In the genomic region with DNA sequence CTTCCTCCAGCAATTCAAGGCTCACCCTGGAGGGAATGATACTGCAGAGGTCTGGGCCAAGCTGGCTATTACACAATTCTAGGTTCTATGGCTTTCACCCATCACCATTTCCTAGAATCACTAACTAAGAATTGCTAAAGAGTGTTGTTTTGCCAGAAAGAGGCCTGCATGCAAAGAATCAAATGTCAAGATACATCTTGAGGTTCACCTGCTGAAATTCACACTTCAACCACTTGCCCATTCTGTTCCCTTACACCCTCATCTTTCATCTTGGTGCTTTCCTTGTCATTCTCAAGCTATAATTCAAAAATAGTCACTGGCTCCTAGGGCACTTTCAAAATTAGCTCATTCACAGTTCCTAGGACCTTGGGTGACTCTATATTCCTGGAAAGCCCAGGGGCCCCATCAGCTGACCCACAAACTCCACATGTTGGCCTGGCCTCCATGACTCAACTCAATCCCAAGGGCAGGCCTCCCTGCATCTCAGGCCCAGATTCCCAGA, we compare ENCODE assay signal across 14 cellular contexts. TPM values are rescaled to one million over a fixed set of nuclear protein-coding genes. Genes with fewer than 3 reads are reported as not detected.
DNase-seq lines count a peak whose midpoint lies in the region; ATAC-seq and TF ChIP-seq lines count a peak whose summit lies in the region.
"Had no signal": no experiment of that assay in that cellular context is flagged by ENCODE, and none has a peak within 500 bp of the region (broad histone marks: within the 10 kb centered on the region; RNA-seq: fewer than 3 reads in every experiment).

No MANE protein-coding gene starts in this region.

- no peaks in the 10 kb centered on the region for H3K36me3 Mint-ChIP-seq in activated CD8-positive, alpha-beta T cell treated with anti-CD3 and anti-CD28 coated beads for 36 hours (ENCODE audit: low read depth)
- H3K36me3 Mint-ChIP-seq in activated CD8-positive, alpha-beta T cell treated with anti-CD3 and anti-CD28 coated beads, Interleukin-2, amount 10 ng/mL, durations not matched to agents 7 days and 5 days (ENCODE audit: low read depth): no peaks in the 10 kb centered on the region
- H3K36me3 Mint-ChIP-seq in activated naive CD8-positive, alpha-beta T cell treated with anti-CD3 and anti-CD28 coated beads for 36 hours: no peaks in the 10 kb centered on the region
- no peaks in the 10 kb centered on the region for H3K36me3 Mint-ChIP-seq in stimulated activated naive CD8-positive, alpha-beta T cell treated with anti-CD3 and anti-CD28 coated beads, Interleukin-15, Interleukin-2, amounts not matched to agents 100 ng/mL and 50 ng/mL, for 24 hours (ENCODE audit: low read depth)

- H3K36me3 ChIP-seq in mucosa of descending colon (ENCODE audit: low read depth): no peaks in the 10 kb centered on the region
- H3K36me3 ChIP-seq: heart right ventricle, tibial nerve had no signal

- peak; percentile 87 for ATAC-seq in activated CD8-positive, alpha-beta T cell treated with anti-CD3 and anti-CD28 coated beads for 36 hours
- ATAC-seq in activated CD8-positive, alpha-beta T cell treated with anti-CD3 and anti-CD28 coated beads, Interleukin-2, amount 10 ng/mL, durations not matched to agents 7 days and 5 days: no peak
- ATAC-seq in left ventricle myocardium superior (peak; percentile 72), SK-N-SH treated with all-trans-retinoic acid at 6 μM for 48 hours (no peak), mucosa of descending colon (no peak)
- ATAC-seq: left colon had no signal

- DNase-seq in activated CD8-positive, alpha-beta T cell treated with anti-CD3 and anti-CD28 coated beads for 36 hours: peak; percentile 23
- no peak for DNase-seq in activated CD8-positive, alpha-beta T cell treated with anti-CD3 and anti-CD28 coated beads, Interleukin-2, amount 10 ng/mL, durations not matched to agents 7 days and 5 days
- peak; percentile 29 for DNase-seq in activated naive CD8-positive, alpha-beta T cell treated with anti-CD3 and anti-CD28 coated beads for 36 hours
- DNase-seq in left ventricle myocardium superior (peak; percentile 49), NCI-H510A (lab: John Stamatoyannopoulos, UW) (no peak), mucosa of descending colon (no peak)
- DNase-seq: activated CD4-positive, alpha-beta T cell treated with anti-CD3 and anti-CD28 coated beads for 48 hours; central memory CD4-positive, alpha-beta T cell; COR-L47; left colon had no signal

- no peak for TF ChIP-seq CTCF in activated CD8-positive, alpha-beta T cell treated with anti-CD3 and anti-CD28 coated beads for 36 hours (IDR thresholded peaks at IDR 0.05)
- no peak for TF ChIP-seq CTCF in mucosa of descending colon (IDR thresholded peaks at IDR 0.05)

- intact Hi-C loops in activated CD8-positive, alpha-beta T cell treated with anti-CD3 and anti-CD28 coated beads for 36 hours (cut with micrococcal nuclease): no loop called here
- intact Hi-C loops in left ventricle myocardium superior (cut with micrococcal nuclease): no loop called here
- intact Hi-C loops in mucosa of descending colon (cut with DNase I, micrococcal nuclease): no loop called here

- peaks cover 14% of the 10 kb centered on the region for H3K27me3 Mint-ChIP-seq in activated CD8-positive, alpha-beta T cell treated with anti-CD3 and anti-CD28 coated beads for 36 hours
- peaks cover 8% of the 10 kb centered on the region for H3K27me3 Mint-ChIP-seq in activated CD8-positive, alpha-beta T cell treated with anti-CD3 and anti-CD28 coated beads, Interleukin-2, amount 10 ng/mL, durations not matched to agents 7 days and 5 days (ENCODE audit: low read depth)
- peaks cover 47% of the 10 kb centered on the region for H3K27me3 Mint-ChIP-seq in activated naive CD8-positive, alpha-beta T cell treated with anti-CD3 and anti-CD28 coated beads for 36 hours
- H3K27me3 Mint-ChIP-seq in stimulated activated naive CD8-positive, alpha-beta T cell treated with anti-CD3 and anti-CD28 coated beads, Interleukin-15, Interleukin-2, amounts not matched to agents 100 ng/mL and 50 ng/mL, for 24 hours: peaks cover 57% of the 10 kb centered on the region

- H3K4me1 ChIP-seq in mucosa of descending colon (ENCODE audit: low read depth): peaks cover 13% of the 10 kb centered on the region

- peaks cover 1% of the 10 kb centered on the region for H3K9me3 Mint-ChIP-seq in activated CD8-positive, alpha-beta T cell treated with anti-CD3 and anti-CD28 coated beads for 36 hours
- H3K9me3 Mint-ChIP-seq in activated CD8-positive, alpha-beta T cell treated with anti-CD3 and anti-CD28 coated beads, Interleukin-2, amount 10 ng/mL, durations not matched to agents 7 days and 5 days (ENCODE audit: insufficient read depth): no peaks in the 10 kb centered on the region
- no peaks in the 10 kb centered on the region for H3K9me3 Mint-ChIP-seq in activated naive CD8-positive, alpha-beta T cell treated with anti-CD3 and anti-CD28 coated beads for 36 hours
- no peaks in the 10 kb centered on the region for H3K9me3 Mint-ChIP-seq in stimulated activated naive CD8-positive, alpha-beta T cell treated with anti-CD3 and anti-CD28 coated beads, Interleukin-15, Interleukin-2, amounts not matched to agents 100 ng/mL and 50 ng/mL, for 24 hours

- no peaks in the 10 kb centered on the region for H3K9me3 ChIP-seq in mucosa of descending colon
- H3K9me3 ChIP-seq: tibial nerve had no signal

- H3K4me1 Mint-ChIP-seq in activated CD8-positive, alpha-beta T cell treated with anti-CD3 and anti-CD28 coated beads for 36 hours (ENCODE audit: low read depth): peaks cover 4% of the 10 kb centered on the region
- H3K4me1 Mint-ChIP-seq in activated CD8-positive, alpha-beta T cell treated with anti-CD3 and anti-CD28 coated beads, Interleukin-2, amount 10 ng/mL, durations not matched to agents 7 days and 5 days (ENCODE audit: low read depth): peaks cover 7% of the 10 kb centered on the region
- peaks cover 2% of the 10 kb centered on the region for H3K4me1 Mint-ChIP-seq in activated naive CD8-positive, alpha-beta T cell treated with anti-CD3 and anti-CD28 coated beads for 36 hours
- H3K4me1 Mint-ChIP-seq in stimulated activated naive CD8-positive, alpha-beta T cell treated with anti-CD3 and anti-CD28 coated beads, Interleukin-15, Interleukin-2, amounts not matched to agents 100 ng/mL and 50 ng/mL, for 24 hours (ENCODE audit: low read depth): peaks cover 8% of the 10 kb centered on the region

- H3K27ac Mint-ChIP-seq in activated CD8-positive, alpha-beta T cell treated with anti-CD3 and anti-CD28 coated beads for 36 hours: no peak overlapping the region
- H3K27ac Mint-ChIP-seq in activated CD8-positive, alpha-beta T cell treated with anti-CD3 and anti-CD28 coated beads, Interleukin-2, amount 10 ng/mL, durations not matched to agents 7 days and 5 days: no peak overlapping the region
- H3K27ac Mint-ChIP-seq in activated naive CD8-positive, alpha-beta T cell treated with anti-CD3 and anti-CD28 coated beads for 36 hours: peak overlapping the region; percentile 52
- peak overlapping the region; percentile 57 for H3K27ac Mint-ChIP-seq in stimulated activated naive CD8-positive, alpha-beta T cell treated with anti-CD3 and anti-CD28 coated beads, Interleukin-15, Interleukin-2, amounts not matched to agents 100 ng/mL and 50 ng/mL, for 24 hours

- H3K4me3 Mint-ChIP-seq in activated CD8-positive, alpha-beta T cell treated with anti-CD3 and anti-CD28 coated beads for 36 hours: no peak overlapping the region
- no peak overlapping the region for H3K4me3 Mint-ChIP-seq in activated CD8-positive, alpha-beta T cell treated with anti-CD3 and anti-CD28 coated beads, Interleukin-2, amount 10 ng/mL, durations not matched to agents 7 days and 5 days
- H3K4me3 Mint-ChIP-seq in activated naive CD8-positive, alpha-beta T cell treated with anti-CD3 and anti-CD28 coated beads for 36 hours: no peak overlapping the region
- H3K4me3 Mint-ChIP-seq in stimulated activated naive CD8-positive, alpha-beta T cell treated with anti-CD3 and anti-CD28 coated beads, Interleukin-15, Interleukin-2, amounts not matched to agents 100 ng/mL and 50 ng/mL, for 24 hours: no peak overlapping the region

- CTCF ChIA-PET in activated CD8-positive, alpha-beta T cell treated with anti-CD3 and anti-CD28 coated beads for 36 hours (lab: Charles Lee): no interaction called here
- CTCF ChIA-PET in activated CD8-positive, alpha-beta T cell treated with anti-CD3 and anti-CD28 coated beads, Interleukin-2, amount 10 ng/mL, durations not matched to agents 7 days and 5 days (lab: Charles Lee): interaction anchor here (0.7 kb wide), 1 partner anchor 106 kb away, joined by 3 read pairs; no protein-coding TSS in a partner anchor

- POLR2A ChIA-PET in activated CD8-positive, alpha-beta T cell treated with anti-CD3 and anti-CD28 coated beads for 36 hours (lab: Charles Lee): no interaction called here
- POLR2A ChIA-PET in activated CD8-positive, alpha-beta T cell treated with anti-CD3 and anti-CD28 coated beads, Interleukin-2, amount 10 ng/mL, durations not matched to agents 7 days and 5 days (lab: Charles Lee): no interaction called here

- no peak overlapping the region for H3K4me3 ChIP-seq in mucosa of descending colon
- H3K4me3 ChIP-seq: heart right ventricle, tibial nerve had no signal

TF ChIP-seq in SK-N-SH treated with all-trans-retinoic acid at 6 μM for 48 hours, 23 proteins besides CTCF, POLR2A, EP300 and RAD21 (continues in another document):
- TF ChIP-seq ZNF565 (CRISPR knock-in tag; conservative IDR thresholded peaks at IDR 0.05; ENCODE audit: low read depth) (no peak), ZFP30 (CRISPR knock-in tag; IDR thresholded peaks at IDR 0.05) (no peak), PPARA (CRISPR knock-in tag; IDR thresholded peaks at IDR 0.05; ENCODE audit: borderline replicate concordance) (no peak), ZC3H10 (CRISPR knock-in tag; IDR thresholded peaks at IDR 0.05) (no peak), RARB (CRISPR knock-in tag; IDR thresholded peaks at IDR 0.05) (no peak), GLIS3 (CRISPR knock-in tag; IDR thresholded peaks at IDR 0.05) (no peak), BACH2 (CRISPR knock-in tag; IDR thresholded peaks at IDR 0.05; ENCODE audit: borderline replicate concordance) (no peak)

RNA-seq across cellular contexts. Expression of a gene that starts 7.0 kb away (rescaled TPM):
- 1 to 10 TPM in 1 of 2 experiments, under 1 TPM in 1; 0.89 to 2.3 TPM for total RNA-seq in activated CD8-positive, alpha-beta T cell treated with anti-CD3 and anti-CD28 coated beads for 36 hours
- total RNA-seq in activated CD8-positive, alpha-beta T cell treated with anti-CD3 and anti-CD28 coated beads, Interleukin-2, amount 10 ng/mL, durations not matched to agents 7 days and 5 days: under 1 TPM; 0.53 to 0.57 TPM
- 1 to 10 TPM; 3.1 to 5.5 TPM for total RNA-seq in activated naive CD8-positive, alpha-beta T cell treated with anti-CD3 and anti-CD28 coated beads for 36 hours
- 23.9 TPM for total RNA-seq in left ventricle myocardium superior
- 10 to 100 TPM; 26.3 to 68.3 (median 29.6) TPM for total RNA-seq in mucosa of descending colon

RNA-seq across cellular contexts. Expression of a gene that starts 49.3 kb away (rescaled TPM):
- total RNA-seq in activated CD8-positive, alpha-beta T cell treated with anti-CD3 and anti-CD28 coated beads for 36 hours: 1 to 10 TPM; 2.5 to 3.0 TPM
- total RNA-seq in activated CD8-positive, alpha-beta T cell treated with anti-CD3 and anti-CD28 coated beads, Interleukin-2, amount 10 ng/mL, durations not matched to agents 7 days and 5 days: under 1 TPM; 0.34 to 0.37 TPM
- 1 to 10 TPM; 6.2 to 7.5 TPM for total RNA-seq in activated naive CD8-positive, alpha-beta T cell treated with anti-CD3 and anti-CD28 coated beads for 36 hours
- total RNA-seq in left ventricle myocardium superior (4.8 TPM), mucosa of descending colon (10 to 100 TPM in 2 of 3 donors, 1 to 10 TPM in 1; 4.1 to 76.0 (median 11.1) TPM)

Comparison
In these comparisons a context has a peak if more than half of its experiments do, and no peak if none do; other contexts are left out.
1. ATAC-seq: peak in activated CD8-positive, alpha-beta T cell treated with anti-CD3 and anti-CD28 coated beads for 36 hours (single experiment) and left ventricle myocardium superior (single experiment); none in activated CD8-positive, alpha-beta T cell treated with anti-CD3 and anti-CD28 coated beads, Interleukin-2, amount 10 ng/mL, durations not matched to agents 7 days and 5 days (single experiment), SK-N-SH treated with all-trans-retinoic acid at 6 μM for 48 hours (single experiment) and mucosa of descending colon (single experiment).
2. DNase-seq: peak in activated CD8-positive, alpha-beta T cell treated with anti-CD3 and anti-CD28 coated beads for 36 hours (single experiment), activated naive CD8-positive, alpha-beta T cell treated with anti-CD3 and anti-CD28 coated beads for 36 hours (single experiment) and left ventricle myocardium superior (single experiment); none in activated CD8-positive, alpha-beta T cell treated with anti-CD3 and anti-CD28 coated beads, Interleukin-2, amount 10 ng/mL, durations not matched to agents 7 days and 5 days (single experiment), NCI-H510A (single experiment) and mucosa of descending colon (0 of 3).
3. H3K27ac Mint-ChIP-seq: peak in activated naive CD8-positive, alpha-beta T cell treated with anti-CD3 and anti-CD28 coated beads for 36 hours (single experiment) and stimulated activated naive CD8-positive, alpha-beta T cell treated with anti-CD3 and anti-CD28 coated beads, Interleukin-15, Interleukin-2, amounts not matched to agents 100 ng/mL and 50 ng/mL, for 24 hours (single experiment); none in activated CD8-positive, alpha-beta T cell treated with anti-CD3 and anti-CD28 coated beads for 36 hours (single experiment) and activated CD8-positive, alpha-beta T cell treated with anti-CD3 and anti-CD28 coated beads, Interleukin-2, amount 10 ng/mL, durations not matched to agents 7 days and 5 days (single experiment).